In the genomic region with DNA sequence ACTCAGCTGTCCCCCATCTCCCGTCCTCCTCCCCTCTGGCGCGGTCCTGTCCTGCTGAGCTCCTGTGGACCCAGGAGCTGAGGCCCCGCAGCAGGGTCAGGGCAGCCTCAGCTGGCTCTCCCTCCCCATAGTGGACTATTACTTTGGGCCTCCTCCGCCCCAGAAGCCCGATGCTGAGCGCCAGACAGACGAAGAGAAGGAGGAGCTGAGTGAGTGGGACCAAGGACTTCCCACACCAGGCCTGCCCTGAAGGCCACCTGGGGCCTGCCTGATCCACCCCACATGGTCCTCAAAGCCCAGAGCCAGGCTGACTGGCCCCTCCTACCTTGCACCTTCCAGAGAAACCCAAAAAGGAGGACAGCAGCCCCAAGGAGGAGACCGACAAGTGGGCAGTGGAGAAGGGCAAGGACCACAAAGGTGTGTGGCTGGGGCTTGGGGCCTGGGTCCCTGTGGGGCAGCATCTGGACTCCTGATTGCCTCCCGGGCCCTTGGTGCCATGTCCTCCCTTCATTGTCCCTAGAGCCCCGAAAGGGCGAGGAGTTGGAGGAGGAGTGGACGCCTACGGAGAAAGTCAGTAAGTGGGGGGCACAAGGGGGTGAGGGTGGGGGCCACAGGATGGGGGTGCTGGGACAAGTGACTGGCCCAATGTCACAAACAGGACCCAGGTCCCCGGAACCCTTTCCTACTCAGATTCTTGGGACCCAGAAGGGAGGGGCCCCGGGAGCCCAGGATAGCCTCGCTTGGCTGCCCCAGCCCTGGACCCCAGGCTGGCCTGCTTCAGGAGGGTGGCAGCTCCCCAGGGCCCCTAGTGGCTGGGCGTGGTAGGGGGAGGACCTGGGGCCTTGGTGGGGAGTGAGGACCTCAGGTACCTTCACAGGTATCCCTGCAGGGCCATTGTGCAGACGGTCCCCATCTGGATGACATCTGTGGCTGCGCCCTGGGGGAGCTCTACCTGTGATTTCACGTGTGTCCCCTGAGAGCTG, we compare ENCODE assay signal across 21 cellular contexts. TPM values are rescaled to one million over a fixed set of nuclear protein-coding genes. Genes with fewer than 3 reads are reported as not detected.
DNase-seq lines count a peak whose midpoint lies in the region; ATAC-seq and TF ChIP-seq lines count a peak whose summit lies in the region.
"Had no signal": no experiment of that assay in that cellular context is flagged by ENCODE, and none has a peak within 500 bp of the region (broad histone marks: within the 10 kb centered on the region; RNA-seq: fewer than 3 reads in every experiment).

No MANE protein-coding gene starts in this region.

- H3K9me3 ChIP-seq in stomach, result no peaks in the 10 kb centered on the region
- H3K9me3 ChIP-seq in suprapubic skin, result no peaks in the 10 kb centered on the region
- H3K9me3 ChIP-seq: upper lobe of left lung had no signal

- peaks cover 2% of the 10 kb centered on the region for H3K27me3 Mint-ChIP-seq in activated CD8-positive, alpha-beta T cell treated with anti-CD3 and anti-CD28 coated beads for 36 hours
- H3K27me3 Mint-ChIP-seq in activated CD8-positive, alpha-beta T cell treated with anti-CD3 and anti-CD28 coated beads, Interleukin-2, amount 10 ng/mL, durations not matched to agents 7 days and 5 days (ENCODE audit: low read depth), result peaks cover 7% of the 10 kb centered on the region

- H3K27ac ChIP-seq in caudate nucleus (ENCODE audit: low read depth, low read length) (peak overlapping the region; percentile 2), stomach (peak overlapping the region in 3 of 5 donors; percentile 23 to 93 (median 37)), suprapubic skin (no peak overlapping the region)

- H3K36me3 Mint-ChIP-seq in activated CD8-positive, alpha-beta T cell treated with anti-CD3 and anti-CD28 coated beads for 36 hours (ENCODE audit: low read depth), result peaks cover 22% of the 10 kb centered on the region
- H3K36me3 Mint-ChIP-seq in activated CD8-positive, alpha-beta T cell treated with anti-CD3 and anti-CD28 coated beads, Interleukin-2, amount 10 ng/mL, durations not matched to agents 7 days and 5 days (ENCODE audit: low read depth), result peaks cover 4% of the 10 kb centered on the region

- H3K9me3 Mint-ChIP-seq in activated CD8-positive, alpha-beta T cell treated with anti-CD3 and anti-CD28 coated beads for 36 hours, result no peaks in the 10 kb centered on the region
- no peaks in the 10 kb centered on the region for H3K9me3 Mint-ChIP-seq in activated CD8-positive, alpha-beta T cell treated with anti-CD3 and anti-CD28 coated beads, Interleukin-2, amount 10 ng/mL, durations not matched to agents 7 days and 5 days (ENCODE audit: insufficient read depth)
- H3K9me3 Mint-ChIP-seq: memory B cell had no signal

- TF ChIP-seq POLR2A in stomach (IDR thresholded peaks at IDR 0.05) (no peak), suprapubic skin (IDR thresholded peaks at IDR 0.05) (no peak)

- H3K4me3 Mint-ChIP-seq in activated CD8-positive, alpha-beta T cell treated with anti-CD3 and anti-CD28 coated beads for 36 hours, result no peak overlapping the region
- no peak overlapping the region for H3K4me3 Mint-ChIP-seq in activated CD8-positive, alpha-beta T cell treated with anti-CD3 and anti-CD28 coated beads, Interleukin-2, amount 10 ng/mL, durations not matched to agents 7 days and 5 days
- H3K4me3 Mint-ChIP-seq: memory B cell had no signal

- H3K4me1 Mint-ChIP-seq in activated CD8-positive, alpha-beta T cell treated with anti-CD3 and anti-CD28 coated beads for 36 hours (ENCODE audit: low read depth), result peaks cover 14% of the 10 kb centered on the region
- H3K4me1 Mint-ChIP-seq in activated CD8-positive, alpha-beta T cell treated with anti-CD3 and anti-CD28 coated beads, Interleukin-2, amount 10 ng/mL, durations not matched to agents 7 days and 5 days (ENCODE audit: low read depth), result peaks cover 8% of the 10 kb centered on the region

- no peak overlapping the region for H3K4me3 ChIP-seq in H7 (ENCODE audit: insufficient read depth, low read depth, low read length)
- H3K4me3 ChIP-seq in stomach, result no peak overlapping the region
- no peak overlapping the region for H3K4me3 ChIP-seq in suprapubic skin
- H3K4me3 ChIP-seq: upper lobe of left lung had no signal

- CTCF ChIA-PET in activated CD8-positive, alpha-beta T cell treated with anti-CD3 and anti-CD28 coated beads for 36 hours (lab: Charles Lee), result interaction anchor here (0.8 to 1.5 kb wide), 5 partner anchors 10 to 56 kb away, joined by 3 to 7 read pairs (median 3); no protein-coding TSS in a partner anchor
- CTCF ChIA-PET in activated CD8-positive, alpha-beta T cell treated with anti-CD3 and anti-CD28 coated beads, Interleukin-2, amount 10 ng/mL, durations not matched to agents 7 days and 5 days (lab: Charles Lee), result interaction anchor here (1.2 to 1.9 kb wide), 3 partner anchors 10 to 45 kb away, joined by 3 to 6 read pairs (median 5); no protein-coding TSS in a partner anchor

- peaks cover under 1% of the 10 kb centered on the region; the same call in 1 of the 2 replicates for H3K36me3 ChIP-seq in H7 (replicated peaks; ENCODE audit: control insufficient read depth, insufficient read depth, low read length)
- peaks cover 0 to 74% (median 66%) of the 10 kb centered on the region in 4 donors for H3K36me3 ChIP-seq in stomach
- peaks cover 58% of the 10 kb centered on the region for H3K36me3 ChIP-seq in suprapubic skin

- H3K27me3 ChIP-seq in H7 (ENCODE audit: control insufficient read depth, insufficient read depth, low read length) (peaks cover 7% of the 10 kb centered on the region), stomach (peaks cover 0 to 27% (median 16%) of the 10 kb centered on the region in 3 donors), suprapubic skin (peaks cover 6% of the 10 kb centered on the region)

- peak; percentile 18 for DNase-seq in activated CD8-positive, alpha-beta T cell treated with anti-CD3 and anti-CD28 coated beads for 36 hours
- no peak for DNase-seq in activated CD8-positive, alpha-beta T cell treated with anti-CD3 and anti-CD28 coated beads, Interleukin-2, amount 10 ng/mL, durations not matched to agents 7 days and 5 days
- DNase-seq in H7 (peak; percentile 77), caudate nucleus (lab: John Stamatoyannopoulos, UW) (no peak), stomach (no peak), suprapubic skin (ENCODE audit: low spot score in 2 of 2) (no peak), NCI-H82 treated with DMSO at 0.1 percent for 48 hours (lab: John Stamatoyannopoulos, UW; ENCODE audit: unreplicated experiment) (no peak)
- DNase-seq: ACHN; activated CD4-positive, alpha-beta T cell treated with anti-CD3 and anti-CD28 coated beads, Interleukin-2, amount 50 U/mL, for 4 hours; COR-L47; GDM1; KG1; NCI-H1436; NCI-H226; SIG-M5; stimulated activated CD4-positive, alpha-beta T cell treated with anti-CD3 and anti-CD28 coated beads, Interleukin-2, amount 100 ng/mL, for 24 hours; upper lobe of left lung had no signal

- intact Hi-C loops in activated CD8-positive, alpha-beta T cell treated with anti-CD3 and anti-CD28 coated beads for 36 hours (cut with micrococcal nuclease), result no loop called here
- intact Hi-C loops in stomach (cut with DNase I; ENCODE audit: low total_unique reads), result no loop called here

- H3K4me1 ChIP-seq in stomach (peaks cover 5 to 55% (median 32%) of the 10 kb centered on the region in 4 donors), suprapubic skin (peaks cover 27% of the 10 kb centered on the region)

- POLR2A ChIA-PET in activated CD8-positive, alpha-beta T cell treated with anti-CD3 and anti-CD28 coated beads for 36 hours (lab: Charles Lee), result interaction anchor here (0.6 to 1.4 kb wide), 7 partner anchors 10 to 63 kb away, joined by 3 to 4 read pairs (median 3); no protein-coding TSS in a partner anchor
- POLR2A ChIA-PET in activated CD8-positive, alpha-beta T cell treated with anti-CD3 and anti-CD28 coated beads, Interleukin-2, amount 10 ng/mL, durations not matched to agents 7 days and 5 days (lab: Charles Lee), result no interaction called here

- no peak for TF ChIP-seq EP300 in stomach (IDR thresholded peaks at IDR 0.05)
- no peak for TF ChIP-seq EP300 in suprapubic skin (IDR thresholded peaks at IDR 0.05)

- no peak for ATAC-seq in activated CD8-positive, alpha-beta T cell treated with anti-CD3 and anti-CD28 coated beads for 36 hours
- ATAC-seq in activated CD8-positive, alpha-beta T cell treated with anti-CD3 and anti-CD28 coated beads, Interleukin-2, amount 10 ng/mL, durations not matched to agents 7 days and 5 days, result no peak
- ATAC-seq in HG03571 (IDR thresholded peaks at IDR 0.05; ENCODE audit: unreplicated experiment), result no peak
- ATAC-seq: sciatic nerve had no signal

- no peak for TF ChIP-seq CTCF in activated CD8-positive, alpha-beta T cell treated with anti-CD3 and anti-CD28 coated beads for 36 hours (IDR thresholded peaks at IDR 0.05)
- TF ChIP-seq CTCF in stomach (IDR thresholded peaks at IDR 0.05) (no peak), suprapubic skin (IDR thresholded peaks at IDR 0.05) (no peak)

- no peak overlapping the region for H3K27ac Mint-ChIP-seq in activated CD8-positive, alpha-beta T cell treated with anti-CD3 and anti-CD28 coated beads for 36 hours
- H3K27ac Mint-ChIP-seq in activated CD8-positive, alpha-beta T cell treated with anti-CD3 and anti-CD28 coated beads, Interleukin-2, amount 10 ng/mL, durations not matched to agents 7 days and 5 days, result no peak overlapping the region
- H3K27ac Mint-ChIP-seq: memory B cell had no signal

- 83 to 88% (median 84%) methylated on average over 16 to 21 of the region's 21 CpGs for WGBS in stomach, 5 donors
- WGBS in suprapubic skin, result 95% methylated on average over 11 of the region's 21 CpGs

RNA-seq across cellular contexts. Expression of gene AEBP1, which starts 4.9 kb away (rescaled TPM):
- total RNA-seq in activated CD8-positive, alpha-beta T cell treated with anti-CD3 and anti-CD28 coated beads for 36 hours, result 10 to 100 TPM; 29.1 to 30.4 TPM
- 10 to 100 TPM; 13.0 to 15.7 TPM for total RNA-seq in activated CD8-positive, alpha-beta T cell treated with anti-CD3 and anti-CD28 coated beads, Interleukin-2, amount 10 ng/mL, durations not matched to agents 7 days and 5 days
- 12.9 and 15.8 TPM in 2 replicates for total RNA-seq in H7 (2014; rRNA removed; shearing (Covaris generic))
- total RNA-seq in stomach (100 to 1,000 TPM in 1 of 5 donors, 10 to 100 TPM in 4; 37.3 to 179 (median 58.8) TPM), suprapubic skin (10 to 100 TPM; 24.3 to 74.0 (median 43.3) TPM)
- 10 to 100 TPM; 14.6 to 36.7 (median 17.7) TPM for polyA plus RNA-seq in stomach

RNA-seq across cellular contexts. Expression of gene POLD2, which starts 14.3 kb away (rescaled TPM):
- total RNA-seq in activated CD8-positive, alpha-beta T cell treated with anti-CD3 and anti-CD28 coated beads for 36 hours, result 100 to 1,000 TPM; 243 to 251 TPM
- 100 to 1,000 TPM; 134 to 135 TPM for total RNA-seq in activated CD8-positive, alpha-beta T cell treated with anti-CD3 and anti-CD28 coated beads, Interleukin-2, amount 10 ng/mL, durations not matched to agents 7 days and 5 days
- total RNA-seq in H7 (2014; rRNA removed; shearing (Covaris generic)), result 134 and 136 TPM in 2 replicates
- total RNA-seq in stomach, result 10 to 100 TPM; 19.8 to 91.2 (median 34.3) TPM
- 10 to 100 TPM; 77.2 to 85.4 (median 79.6) TPM for polyA plus RNA-seq in stomach
- total RNA-seq in suprapubic skin, result 10 to 100 TPM; 58.7 to 80.5 (median 66.1) TPM

RNA-seq across cellular contexts. Expression of gene POLM, which starts 26.7 kb away (rescaled TPM):
- total RNA-seq in activated CD8-positive, alpha-beta T cell treated with anti-CD3 and anti-CD28 coated beads for 36 hours, result 10 to 100 TPM; 35.4 to 37.2 TPM
- total RNA-seq in activated CD8-positive, alpha-beta T cell treated with anti-CD3 and anti-CD28 coated beads, Interleukin-2, amount 10 ng/mL, durations not matched to agents 7 days and 5 days, result 10 to 100 TPM; 37.3 to 37.9 TPM
- total RNA-seq in H7 (2014; rRNA removed; shearing (Covaris generic)), result 16.9 and 17.0 TPM in 2 replicates
- 10 to 100 TPM in 4 of 5 donors, 1 to 10 TPM in 1; 4.7 to 94.2 (median 17.8) TPM for total RNA-seq in stomach
- 10 to 100 TPM; 10.2 to 18.6 (median 10.6) TPM for polyA plus RNA-seq in stomach
- 10 to 100 TPM; 38.0 to 77.6 (median 56.9) TPM for total RNA-seq in suprapubic skin

RNA-seq across cellular contexts. Expression of gene MYL7, which starts 32.1 kb away (rescaled TPM):
- not detected for total RNA-seq in activated CD8-positive, alpha-beta T cell treated with anti-CD3 and anti-CD28 coated beads for 36 hours
- not detected for total RNA-seq in activated CD8-positive, alpha-beta T cell treated with anti-CD3 and anti-CD28 coated beads, Interleukin-2, amount 10 ng/mL, durations not matched to agents 7 days and 5 days
- 1.4 and 4.7 TPM in 2 replicates for total RNA-seq in H7 (2014; rRNA removed; shearing (Covaris generic))
- total RNA-seq in stomach, result not detected
- 1 to 10 TPM in 1 of 3 donors, not detected in 2; 2.2 TPM for polyA plus RNA-seq in stomach
- total RNA-seq in suprapubic skin, result not detected
- total RNA-seq: sciatic nerve, upper lobe of left lung had no signal

RNA-seq across cellular contexts. Expression of gene PGAM2, which starts 43.7 kb away (rescaled TPM):
- under 1 TPM in 1 of 2 experiments, not detected in 1; 0.49 TPM for total RNA-seq in activated CD8-positive, alpha-beta T cell treated with anti-CD3 and anti-CD28 coated beads for 36 hours
- under 1 TPM; 0.34 to 0.68 TPM for total RNA-seq in activated CD8-positive, alpha-beta T cell treated with anti-CD3 and anti-CD28 coated beads, Interleukin-2, amount 10 ng/mL, durations not matched to agents 7 days and 5 days
- total RNA-seq in H7 (2014; rRNA removed; shearing (Covaris generic)), result 2.7 and 4.5 TPM in 2 replicates
- total RNA-seq in stomach (under 1 TPM in 1 of 5 donors, not detected in 4; 0.92 TPM), suprapubic skin (1 to 10 TPM in 2 of 4 donors, not detected in 2; 2.3 to 5.0 TPM)
- polyA plus RNA-seq in stomach, result 1 to 10 TPM; 3.1 to 5.8 (median 4.2) TPM
- polyA plus RNA-seq: neural cell had no signal

Comparison
In these comparisons a context has a peak if more than half of its experiments do, and no peak if none do; other contexts are left out.
1. DNase-seq: peak in activated CD8-positive, alpha-beta T cell treated with anti-CD3 and anti-CD28 coated beads for 36 hours (single experiment) and H7 (single experiment); none in activated CD8-positive, alpha-beta T cell treated with anti-CD3 and anti-CD28 coated beads, Interleukin-2, amount 10 ng/mL, durations not matched to agents 7 days and 5 days (single experiment), caudate nucleus (0 of 61), stomach (single experiment), suprapubic skin (0 of 2) and NCI-H82 treated with DMSO at 0.1 percent for 48 hours (single experiment).